ENCODE assay signal across 8 cellular contexts in genomic region chr5:177403826-177404640, GRCh38.
DNase-seq lines count a peak whose midpoint lies in the region; ATAC-seq and TF ChIP-seq lines count a peak whose summit lies in the region.

No MANE protein-coding gene starts in this region.

- ATAC-seq in HG02623 (IDR thresholded peaks at IDR 0.05; ENCODE audit: unreplicated experiment), result peak; percentile 72

- in situ Hi-C loops in astrocyte of the spinal cord (cut with HindIII; ENCODE audit: low sequenced_read_pairs), result no loop called here

- H3K4me3 ChIP-seq in astrocyte of the spinal cord (ENCODE audit: low read depth, low read length) (peak overlapping the region; percentile 53), iPS-11a (ENCODE audit: low read depth, low read length) (peak overlapping the region; percentile 33), skeletal muscle cell (ENCODE audit: low read depth, low read length) (peak overlapping the region; percentile 66)

- DNase-seq in DMS79 treated with DMSO at 0.1 percent for 48 hours (lab: John Stamatoyannopoulos, UW) (peak; percentile 20), DMS79 (lab: John Stamatoyannopoulos, UW) (no peak), NCI-H1105 treated with DMSO at 0.1 percent for 48 hours (lab: John Stamatoyannopoulos, UW) (peak; percentile 35), T1000 (lab: John Stamatoyannopoulos, UW) (peak; percentile 74), astrocyte of the spinal cord (ENCODE audit: low read depth, low spot score) (peak; percentile 77), skeletal muscle cell (ENCODE audit: low read depth) (no peak)

- TF ChIP-seq CTCF in astrocyte of the spinal cord (IDR thresholded peaks at IDR 0.05; ENCODE audit: low read depth, low read length), result peak; percentile 69

Comparison
In these comparisons a context has a peak if more than half of its experiments do, and no peak if none do; other contexts are left out.
1. DNase-seq: peak in DMS79 treated with DMSO at 0.1 percent for 48 hours (single experiment), NCI-H1105 treated with DMSO at 0.1 percent for 48 hours (single experiment), T1000 (single experiment) and astrocyte of the spinal cord (single experiment); none in DMS79 (single experiment) and skeletal muscle cell (single experiment).
2. Peak in every context shown above with its lines, with median percentiles within 50 percentile points of each other: H3K4me3 ChIP-seq.